In the genomic region with DNA sequence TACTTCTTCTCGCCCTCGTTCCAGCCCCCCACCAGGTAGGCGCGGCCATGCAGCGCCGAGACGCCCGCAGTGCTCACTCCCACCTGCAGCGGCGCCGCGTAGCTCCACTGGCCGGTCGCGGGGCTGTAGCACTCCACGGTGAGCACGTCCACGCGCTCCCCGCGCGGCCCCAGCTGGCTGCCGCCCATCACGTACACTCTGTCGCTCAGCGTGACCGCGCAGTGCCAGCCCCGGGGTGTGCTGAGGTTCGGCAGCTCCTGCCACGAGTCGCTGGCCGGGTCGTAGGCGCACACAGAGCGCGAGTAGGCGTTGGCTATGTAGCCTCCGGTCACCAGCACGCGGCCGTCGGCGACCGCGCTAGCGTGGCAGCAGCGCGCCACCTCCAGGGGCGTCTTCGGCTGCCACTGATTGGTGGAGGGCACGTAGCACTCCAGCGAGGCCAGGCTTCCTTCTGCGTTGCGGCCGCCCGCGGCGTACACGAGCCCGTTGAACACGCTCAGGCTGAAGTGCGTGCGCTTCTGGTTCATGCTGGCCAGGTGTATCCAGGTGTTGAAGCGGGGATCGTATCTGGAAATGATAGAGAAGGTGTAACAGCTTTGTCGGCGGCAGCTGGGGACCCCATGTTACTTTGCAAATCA, we compare ENCODE assay signal across 7 cellular contexts. TPM values are rescaled to one million over a fixed set of nuclear protein-coding genes. Genes with fewer than 3 reads are reported as not detected.
DNase-seq lines count a peak whose midpoint lies in the region; ATAC-seq and TF ChIP-seq lines count a peak whose summit lies in the region.

No MANE protein-coding gene starts in this region.

- peak overlapping the region; percentile 85 for H3K4me2 ChIP-seq in smooth muscle cell

- H3F3A ChIP-seq in smooth muscle cell (ENCODE audit: low read depth), result no peaks in the 10 kb centered on the region

- under 1% methylated on average over 68 of the region's 68 CpGs for WGBS in smooth muscle cell (ENCODE audit: low lambda C conversion rate)

- H3K4me3 ChIP-seq in breast epithelium (peak overlapping the region; percentile 45 to 90 (median 67)), smooth muscle cell (peak overlapping the region; percentile 51)

- H3K9ac ChIP-seq in smooth muscle cell (ENCODE audit: low read depth), result peak overlapping the region; percentile 1

- no peaks in the 10 kb centered on the region for H4K20me1 ChIP-seq in smooth muscle cell (ENCODE audit: low read depth)

- H2AFZ ChIP-seq in smooth muscle cell (ENCODE audit: low read depth), result peak overlapping the region; percentile 96

- no peak for TF ChIP-seq POLR2A in breast epithelium (IDR thresholded peaks at IDR 0.05)

- DNase-seq in NCI-H2029 treated with DMSO at 0.1 percent for 48 hours (lab: John Stamatoyannopoulos, UW) (peak; percentile 46), UCSD-AML1 (lab: John Stamatoyannopoulos, UW; ENCODE audit: unreplicated experiment) (peak; percentile 76), breast epithelium (ENCODE audit: low spot score in 2 of 2) (peak; percentile 52 to 75), inferior parietal cortex (ENCODE audit: extremely low spot score) (peak; percentile 57), smooth muscle cell (lab: John Stamatoyannopoulos, UW; ENCODE audit: unreplicated experiment) (peak; percentile 21)

- H3K9me3 ChIP-seq in breast epithelium, result no peaks in the 10 kb centered on the region
- H3K9me3 ChIP-seq in smooth muscle cell (replicated peaks; ENCODE audit: low read depth), result no peaks in the 10 kb centered on the region

- TF ChIP-seq CTCF in breast epithelium (IDR thresholded peaks at IDR 0.05), result peak in 2 of 3 donors; percentile 22 to 43
- peak; percentile 9 for TF ChIP-seq CTCF in smooth muscle cell (IDR thresholded peaks at IDR 0.05; ENCODE audit: borderline replicate concordance, insufficient read depth, poor library complexity, severe bottlenecking)

- no peaks in the 10 kb centered on the region for H3K79me2 ChIP-seq in smooth muscle cell (ENCODE audit: low read depth)

- ATAC-seq in GM18499 (IDR thresholded peaks at IDR 0.05; ENCODE audit: insufficient read depth, unreplicated experiment), result peak; percentile 42
- peak; percentile 76 for ATAC-seq in HG02884 (IDR thresholded peaks at IDR 0.05; ENCODE audit: unreplicated experiment)

- H3K36me3 ChIP-seq in breast epithelium (no peaks in the 10 kb centered on the region), smooth muscle cell (ENCODE audit: low read depth) (no peaks in the 10 kb centered on the region)

- no peaks in the 10 kb centered on the region for H3K4me1 ChIP-seq in breast epithelium
- no peaks in the 10 kb centered on the region for H3K4me1 ChIP-seq in smooth muscle cell (ENCODE audit: low read depth)

- H3K27me3 ChIP-seq in breast epithelium, result no peaks in the 10 kb centered on the region
- no peaks in the 10 kb centered on the region for H3K27me3 ChIP-seq in smooth muscle cell (ENCODE audit: low read depth)

- H3K27ac ChIP-seq in breast epithelium (peak overlapping the region; percentile 74 to 86), smooth muscle cell (ENCODE audit: low read depth) (no peak overlapping the region)

- intact Hi-C loops in breast epithelium (cut with DNase I; ENCODE audit: low total_unique reads), result loop anchor here (10.0 kb wide), 1 partner anchor 137 kb away; no protein-coding TSS in a partner anchor

RNA-seq across cellular contexts. Expression of a gene that starts 13.7 kb away (rescaled TPM):
- total RNA-seq in breast epithelium (10 to 100 TPM in 1 of 3 donors, 1 to 10 TPM in 2; 1.6 to 32.2 (median 1.8) TPM), smooth muscle cell (1.1 and 1.3 TPM in 2 replicates)
- polyA plus RNA-seq in smooth muscle cell, result 0.21 and 1.0 TPM in 2 replicates

Comparison
In these comparisons a context has a peak if more than half of its experiments do, and no peak if none do; other contexts are left out.
1. DNase-seq: peak in every context shown above with its lines; median percentile 76 in UCSD-AML1; 64 in breast epithelium; 57 in inferior parietal cortex; 46 in NCI-H2029 treated with DMSO at 0.1 percent for 48 hours; 21 in smooth muscle cell.